In genomic region chr6:80210618-80211017, GRCh38 we compare ENCODE assay signal across 12 cellular contexts.
DNase-seq lines count a peak whose midpoint lies in the region; ATAC-seq and TF ChIP-seq lines count a peak whose summit lies in the region.
"Had no signal": no experiment of that assay in that cellular context is flagged by ENCODE, and none has a peak within 500 bp of the region (broad histone marks: within the 10 kb centered on the region; RNA-seq: fewer than 3 reads in every experiment).

No MANE protein-coding gene starts in this region.

- H3K27ac Mint-ChIP-seq in brain, result peak overlapping the region in 3 of 5 experiments; percentile 44 to 93 (median 79)

- intact Hi-C loops in left lung (cut with DNase I), result no loop called here

- in situ Hi-C loops in KBM-7 (cut with MboI; ENCODE audit: low pct_unique_long_range_greater_than_20kb, low sequenced_read_pairs), result no loop called here

- H3K27ac ChIP-seq in left lung, result no peak overlapping the region
- H3K27ac ChIP-seq: HL-60, SJCRH30 had no signal

- DNase-seq in GM06990 (ENCODE audit: extremely low read depth, insufficient read length), result peak; percentile 18
- no peak for DNase-seq in left lung
- no peak for DNase-seq in activated effector memory CD4-positive, alpha-beta T cell treated with Interleukin-2 at 50 U/mL for 16 hours
- DNase-seq in KBM-7, result no peak
- DNase-seq in activated effector memory CD4-positive, alpha-beta T cell treated with anti-CD3 and anti-CD28 coated beads, Interleukin-2, amount 50 U/mL, for 16 hours, result no peak
- DNase-seq: activated CD4-positive, alpha-beta T cell treated with anti-CD3 and anti-CD28 coated beads, Interleukin-2, amount 50 U/mL, for 48 hours; NCI-H146 had no signal

- TF ChIP-seq CTCF in GM06990 (IDR thresholded peaks at IDR 0.05; ENCODE audit: insufficient read depth, low read length, poor library complexity, severe bottlenecking), result no peak
- no peak for TF ChIP-seq CTCF in brain (conservative IDR thresholded peaks at IDR 0.05)
- no peak for TF ChIP-seq CTCF in left lung (IDR thresholded peaks at IDR 0.05)

- H3K4me1 ChIP-seq in left lung, result no peaks in the 10 kb centered on the region

- H3K36me3 Mint-ChIP-seq in brain, result no peaks in the 10 kb centered on the region

- H3K4me3 Mint-ChIP-seq in brain, result peak overlapping the region in 1 of 5 experiments; percentile 41

- no peaks in the 10 kb centered on the region for H3K36me3 ChIP-seq in GM06990 (ENCODE audit: control insufficient read depth, insufficient read depth, low read length)
- H3K36me3 ChIP-seq in left lung, result no peaks in the 10 kb centered on the region

- H3K4me3 ChIP-seq in GM06990 (replicated peaks; ENCODE audit: low read depth, low read length), result no peak overlapping the region
- no peak overlapping the region for H3K4me3 ChIP-seq in left lung
- H3K4me3 ChIP-seq: SJCRH30 had no signal

- no peaks in the 10 kb centered on the region for H3K27me3 ChIP-seq in GM06990 (replicated peaks; ENCODE audit: control insufficient read depth, insufficient read depth, low read length)
- H3K27me3 ChIP-seq in left lung, result no peaks in the 10 kb centered on the region
- H3K27me3 ChIP-seq: SJCRH30 had no signal

- H3K9me3 Mint-ChIP-seq in brain, result no peaks in the 10 kb centered on the region

- H3K27me3 Mint-ChIP-seq in brain, result peaks cover 3% of the 10 kb centered on the region

- H3K9me3 ChIP-seq in left lung, result no peaks in the 10 kb centered on the region
- H3K9me3 ChIP-seq: SJCRH30 had no signal

- peaks cover 39% of the 10 kb centered on the region for H3K4me1 Mint-ChIP-seq in brain

- ATAC-seq in HG02623 (IDR thresholded peaks at IDR 0.05; ENCODE audit: unreplicated experiment) (peak; percentile 51), left lung (peak; percentile 15), HG03159 (IDR thresholded peaks at IDR 0.05; ENCODE audit: unreplicated experiment) (no peak)
